Comparison of ENCODE assay signal across 18 cellular contexts in genomic region chr3:61945657-61946056, GRCh38.
DNase-seq lines count a peak whose midpoint lies in the region; ATAC-seq and TF ChIP-seq lines count a peak whose summit lies in the region.
"Had no signal": no experiment of that assay in that cellular context is flagged by ENCODE, and none has a peak within 500 bp of the region (broad histone marks: within the 10 kb centered on the region; RNA-seq: fewer than 3 reads in every experiment).

No MANE protein-coding gene starts in this region.

- DNase-seq in left ventricle myocardium superior (no peak), Right ventricle myocardium superior (no peak), psoas muscle (no peak), SJCRH30 (no peak), T1000 (lab: John Stamatoyannopoulos, UW) (no peak)
- DNase-seq: ACHN; BE2C; CD4-positive, CD25-positive, alpha-beta regulatory T cell; CD8-positive, alpha-beta memory T cell; COR-L47; DMS 273 treated with DMSO at 0.1 percent for 48 hours; DMS53; DND-41; EL; GM23248; HCEC 1CT had no signal

- H3K27me3 ChIP-seq in HUES64 (ENCODE audit: insufficient read depth, low read length) (no peaks in the 10 kb centered on the region), psoas muscle (ENCODE audit: insufficient read depth in 3 of 3, low read length in 2 of 3) (no peaks in the 10 kb centered on the region), SJCRH30 (no peaks in the 10 kb centered on the region)
- H3K27me3 ChIP-seq: BE2C had no signal

- H3K36me3 ChIP-seq in HUES64 (ENCODE audit: insufficient read depth, low read length) (no peaks in the 10 kb centered on the region), psoas muscle (ENCODE audit: insufficient read depth in 1 of 2, low read depth in 1 of 2) (no peaks in the 10 kb centered on the region), SJCRH30 (no peaks in the 10 kb centered on the region)
- H3K36me3 ChIP-seq: BE2C had no signal

- peak overlapping the region; percentile 16; the same call in 1 of the 2 replicates for H3K27ac ChIP-seq in HUES64 (ENCODE audit: low read depth, low read length)
- no peak overlapping the region for H3K27ac ChIP-seq in psoas muscle
- no peak overlapping the region for H3K27ac ChIP-seq in SJCRH30
- H3K27ac ChIP-seq: GM23248, HL-60 had no signal

- no peak overlapping the region for H3K4me3 ChIP-seq in HUES64 (ENCODE audit: low read length)
- H3K4me3 ChIP-seq in psoas muscle = no peak overlapping the region
- H3K4me3 ChIP-seq in SJCRH30 = no peak overlapping the region
- H3K4me3 ChIP-seq: GM23248 had no signal

- peak; percentile 30 for ATAC-seq in left ventricle myocardium superior
- no peak for ATAC-seq in Right ventricle myocardium superior (ENCODE audit: poor library complexity)
- peak; percentile 16 to 67 (median 40) for ATAC-seq in psoas muscle

- intact Hi-C loops in left ventricle myocardium superior (cut with micrococcal nuclease) (no loop called here), Right ventricle myocardium superior (cut with DNase I) (no loop called here), psoas muscle (cut with DNase I) (loop anchor here in 1 of 2 donors (10.0 kb wide), 1 partner anchor 239 kb away; no protein-coding TSS in a partner anchor)

- H3K4me1 ChIP-seq in HUES64 (ENCODE audit: insufficient read depth, low read length) = peaks cover 56% of the 10 kb centered on the region
- H3K4me1 ChIP-seq in psoas muscle = peaks cover 36% of the 10 kb centered on the region
- no peaks in the 10 kb centered on the region for H3K4me1 ChIP-seq in SJCRH30
- H3K4me1 ChIP-seq: BE2C had no signal

- TF ChIP-seq CTCF in psoas muscle (IDR thresholded peaks at IDR 0.05) = no peak

- H3K9me3 ChIP-seq in HUES64 (ENCODE audit: insufficient read depth, low read depth, low read length) (no peaks in the 10 kb centered on the region), psoas muscle (no peaks in the 10 kb centered on the region), SJCRH30 (replicated peaks) (no peaks in the 10 kb centered on the region)
- H3K9me3 ChIP-seq: BE2C had no signal

- 75% methylated on average over 3 of the region's 3 CpGs for WGBS in HUES64
- 32 to 58% (median 49%) methylated on average over 3 of the region's 3 CpGs for WGBS in psoas muscle, 3 donors

- H3K9ac ChIP-seq in HUES64 (ENCODE audit: low read depth, low read length) = no peak overlapping the region
- H3K9ac ChIP-seq: GM23248 had no signal
